ENCODE assay signal across 20 cellular contexts in genomic region chr6:157513004-157513603, GRCh38.
DNase-seq lines count a peak whose midpoint lies in the region; ATAC-seq and TF ChIP-seq lines count a peak whose summit lies in the region.
"Had no signal": no experiment of that assay in that cellular context is flagged by ENCODE, and none has a peak within 500 bp of the region (broad histone marks: within the 10 kb centered on the region; RNA-seq: fewer than 3 reads in every experiment).

No MANE protein-coding gene starts in this region.

- H3K4me3 ChIP-seq in right lobe of liver = peak overlapping the region in 1 of 3 donors; percentile 15
- H3K4me3 ChIP-seq: body of pancreas, coronary artery, MG63, thyroid gland had no signal

- H3K36me3 Mint-ChIP-seq in brain = peaks cover 6% of the 10 kb centered on the region

- DNase-seq in DMS53 treated with DMSO at 0.1 percent for 48 hours (lab: John Stamatoyannopoulos, UW; ENCODE audit: unreplicated experiment) = peak; percentile 9
- DNase-seq in NCI-H187 treated with DMSO at 0.1 percent for 48 hours (lab: John Stamatoyannopoulos, UW) = peak; percentile 77
- DNase-seq in right lobe of liver = no peak
- no peak for DNase-seq in activated naive CD4-positive, alpha-beta T cell treated with Interleukin-2 at 50 U/mL for 16 hours
- DNase-seq: activated CD4-positive, alpha-beta T cell treated with anti-CD3 and anti-CD28 coated beads for 48 hours; DMS79; kidney glomerular epithelial cell; MG63; midbrain; stimulated activated CD4-positive, alpha-beta T cell treated with anti-CD3 and anti-CD28 coated beads, Interleukin-12 subunit alpha, Interleukin-12 subunit beta, amount 100 ng/mL, for 4 hours; thyroid gland had no signal

- H3K4me3 Mint-ChIP-seq in brain = no peak overlapping the region
- H3K4me3 Mint-ChIP-seq: IgD-negative memory B cell, neural crest cell had no signal

- TF ChIP-seq CTCF in brain (conservative IDR thresholded peaks at IDR 0.05) (no peak), right lobe of liver (IDR thresholded peaks at IDR 0.05) (no peak)

- intact Hi-C loops in right lobe of liver (cut with DNase I) = no loop called here

- H3K4me1 Mint-ChIP-seq in brain = peaks cover 11% of the 10 kb centered on the region
- H3K4me1 Mint-ChIP-seq: neural crest cell had no signal

- peak overlapping the region in 2 of 3 donors; percentile 38 to 63 for H3K27ac ChIP-seq in right lobe of liver
- H3K27ac ChIP-seq: body of pancreas, coronary artery, thyroid gland had no signal

- no peak for TF ChIP-seq POLR2A in right lobe of liver (IDR thresholded peaks at IDR 0.05)

- 36% methylated on average over 9 of the region's 9 CpGs for WGBS in right lobe of liver (ENCODE audit: insufficient coverage, low coverage, low lambda C conversion rate, missing lambda C conversion rate)

- peak overlapping the region in 3 of 5 experiments; percentile 36 to 82 (median 42) for H3K27ac Mint-ChIP-seq in brain
- H3K27ac Mint-ChIP-seq: activated T-helper 2 cell treated with anti-CD3 and anti-CD28 coated beads, Interferon-gamma antibody, Interleukin-2, Interleukin-4, amounts not matched to agents 10 μg/mL and 5 μg/mL and 100 μg/mL, durations not matched to agents 14 hours and 24 hours and 36 hours had no signal

- ATAC-seq in right lobe of liver = peak; percentile 58 to 74 (median 66)
- ATAC-seq in GM19023 (IDR thresholded peaks at IDR 0.05; ENCODE audit: unreplicated experiment) = no peak
- ATAC-seq in GM21717 (IDR thresholded peaks at IDR 0.05; ENCODE audit: unreplicated experiment) = no peak
- no peak for ATAC-seq in GM21526 (IDR thresholded peaks at IDR 0.05; ENCODE audit: low FRiP score, unreplicated experiment)
- ATAC-seq: body of pancreas had no signal

- H3K9me3 Mint-ChIP-seq in brain = peaks cover 2 to 7% (median 4%) of the 10 kb centered on the region in 5 experiments

- no peaks in the 10 kb centered on the region for H3K9me3 ChIP-seq in right lobe of liver
- H3K9me3 ChIP-seq: body of pancreas, MG63, thyroid gland had no signal

- H3K36me3 ChIP-seq in right lobe of liver = no peaks in the 10 kb centered on the region
- H3K36me3 ChIP-seq: MG63, thyroid gland had no signal

- peaks cover 4% of the 10 kb centered on the region for H3K27me3 Mint-ChIP-seq in brain
- H3K27me3 Mint-ChIP-seq: IgD-negative memory B cell had no signal

- no peaks in the 10 kb centered on the region for H3K27me3 ChIP-seq in right lobe of liver
- H3K27me3 ChIP-seq: body of pancreas, MG63, thyroid gland had no signal

- peaks cover 0 to 18% (median 4%) of the 10 kb centered on the region in 4 donors for H3K4me1 ChIP-seq in right lobe of liver
- H3K4me1 ChIP-seq: thyroid gland had no signal

Comparison
In these comparisons a context has a peak if more than half of its experiments do, and no peak if none do; other contexts are left out.
1. DNase-seq: peak in DMS53 treated with DMSO at 0.1 percent for 48 hours (single experiment) and NCI-H187 treated with DMSO at 0.1 percent for 48 hours (single experiment); none in right lobe of liver (0 of 3) and activated naive CD4-positive, alpha-beta T cell treated with Interleukin-2 at 50 U/mL for 16 hours (single experiment).
2. ATAC-seq: peak in right lobe of liver (4 of 4); none in GM19023 (single experiment), GM21717 (single experiment) and GM21526 (single experiment).